In the genomic region with DNA sequence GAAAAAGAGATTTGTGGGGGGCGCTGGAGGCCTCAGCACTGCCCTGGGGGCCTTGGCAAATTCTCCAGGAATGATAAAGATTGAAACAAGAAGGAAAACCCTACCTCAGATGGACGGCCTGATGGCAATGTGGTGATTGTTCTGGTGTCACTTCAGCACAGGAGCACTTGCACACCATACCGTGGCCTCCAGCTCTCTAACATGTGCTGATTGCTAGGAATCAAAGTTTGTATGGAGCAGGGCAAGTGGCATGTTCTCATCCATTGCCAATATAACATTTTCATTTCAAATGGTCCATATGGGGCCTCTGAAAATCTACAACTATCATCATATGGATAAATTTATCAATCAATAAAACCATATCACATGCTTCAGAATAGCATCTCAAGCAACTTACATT, we compare ENCODE assay signal across 23 cellular contexts.
"Had no signal": no experiment of that assay in that cellular context is flagged by ENCODE, and none has a peak within 500 bp of the region (broad histone marks: within the 10 kb centered on the region; RNA-seq: fewer than 3 reads in every experiment).

No MANE protein-coding gene starts in this region.

- H3K9me3 Mint-ChIP-seq: activated naive CD8-positive, alpha-beta T cell treated with anti-CD3 and anti-CD28 coated beads, Interleukin-2, amount 10 ng/mL, durations not matched to agents 7 days and 5 days had no signal

- H3K4me1 Mint-ChIP-seq: activated naive CD8-positive, alpha-beta T cell treated with anti-CD3 and anti-CD28 coated beads, Interleukin-2, amount 10 ng/mL, durations not matched to agents 7 days and 5 days; T-cell had no signal

- H3K27ac Mint-ChIP-seq: activated CD8-positive, alpha-beta T cell treated with anti-CD3 and anti-CD28 coated beads, Interleukin-2, amount 10 ng/mL, durations not matched to agents 7 days and 5 days; activated naive CD8-positive, alpha-beta T cell treated with anti-CD3 and anti-CD28 coated beads, Interleukin-2, amount 10 ng/mL, durations not matched to agents 7 days and 5 days; T-cell had no signal

- H3K4me3 ChIP-seq: adrenal gland, SK-N-MC had no signal

- H3K27ac ChIP-seq: adrenal gland, SK-N-MC had no signal

- H3K27me3 Mint-ChIP-seq: T-cell had no signal

- H3K4me3 Mint-ChIP-seq: activated CD8-positive, alpha-beta T cell treated with anti-CD3 and anti-CD28 coated beads, Interleukin-2, amount 10 ng/mL, durations not matched to agents 7 days and 5 days; activated naive CD8-positive, alpha-beta T cell treated with anti-CD3 and anti-CD28 coated beads, Interleukin-2, amount 10 ng/mL, durations not matched to agents 7 days and 5 days; T-cell had no signal

- H3K4me1 ChIP-seq: adrenal gland had no signal

- H3K36me3 ChIP-seq: adrenal gland had no signal

- FAIRE-seq: TTC549 had no signal

- H3K36me3 Mint-ChIP-seq: activated naive CD8-positive, alpha-beta T cell treated with anti-CD3 and anti-CD28 coated beads, Interleukin-2, amount 10 ng/mL, durations not matched to agents 7 days and 5 days; T-cell had no signal

- DNase-seq: activated CD4-positive, alpha-beta T cell treated with anti-CD3 and anti-CD28 coated beads for 48 hours; activated CD4-positive, alpha-beta T cell treated with anti-CD3 and anti-CD28 coated beads, Interleukin-2, amount 50 U/mL, for 4 hours; activated CD8-positive, alpha-beta memory T cell treated with anti-CD3 and anti-CD28 coated beads, Interleukin-2, amount 50 U/mL, for 48 hours; activated CD8-positive, alpha-beta T cell treated with anti-CD3 and anti-CD28 coated beads, Interleukin-2, amount 10 ng/mL, durations not matched to agents 7 days and 5 days; activated naive CD4-positive, alpha-beta T cell treated with anti-CD3 and anti-CD28 coated beads, Interleukin-2, amount 50 U/mL, for 16 hours; activated naive CD8-positive, alpha-beta T cell treated with anti-CD3 and anti-CD28 coated beads, Interleukin-2, amount 10 ng/mL, durations not matched to agents 7 days and 5 days; activated T-cell treated with anti-CD3 and anti-CD28 coated beads, Interleukin-2, amount 50 U/mL, for 1 hour; adrenal gland; anterior cingulate cortex; cerebellar nuclear complex; Kasumi-1; NCI-H1105 treated with DMSO at 0.1 percent for 48 hours; NCI-H1436 treated with DMSO at 0.1 percent for 48 hours; NCI-H187; NCI-H2081; NCI-H526; NCI-H774; SIG-M5; T-cell; T-helper 2 cell; T1000 had no signal

- H3K27me3 ChIP-seq: adrenal gland had no signal

- H3K9me3 ChIP-seq: adrenal gland had no signal

- ATAC-seq: activated CD8-positive, alpha-beta T cell treated with anti-CD3 and anti-CD28 coated beads, Interleukin-2, amount 10 ng/mL, durations not matched to agents 7 days and 5 days; T-cell had no signal
